16 cellular contexts compared by ENCODE assay signal in genomic region chr3:138374573-138375134, GRCh38. TPM values are rescaled to one million over a fixed set of nuclear protein-coding genes. Genes with fewer than 3 reads are reported as not detected.
"Had no signal": no experiment of that assay in that cellular context is flagged by ENCODE, and none has a peak within 500 bp of the region (broad histone marks: within the 10 kb centered on the region; RNA-seq: fewer than 3 reads in every experiment).

No MANE protein-coding gene starts in this region.

- H3K27me3 ChIP-seq: esophagus muscularis mucosa, foreskin keratinocyte, neural progenitor cell, ovary had no signal

- H3K9me3 ChIP-seq: esophagus muscularis mucosa, ovary, SK-N-SH had no signal

- H3K4me3 ChIP-seq: esophagus muscularis mucosa, neural progenitor cell, ovary had no signal

- H3K36me3 ChIP-seq: neural progenitor cell, ovary had no signal

- ATAC-seq: activated T-helper 17 cell treated with anti-CD3 and anti-CD28 coated beads, Interleukin-2, amount 50 U/mL, for 72 hours; foreskin keratinocyte; left lobe of liver had no signal

- H3K9ac ChIP-seq: neural progenitor cell, SK-N-SH had no signal

- H3K4me2 ChIP-seq: neural progenitor cell, SK-N-SH had no signal

- H3K4me1 ChIP-seq: foreskin keratinocyte, neural progenitor cell had no signal

- H2AFZ ChIP-seq: neural progenitor cell had no signal

- DNase-seq: activated B cell treated with CpG ODN at 0.5 μM for 24 hours; activated CD4-positive, alpha-beta T cell treated with anti-CD3 and anti-CD28 coated beads, Interleukin-2, amount 10 ng/mL, durations not matched to agents 24 days and 14 days; activated CD8-positive, alpha-beta memory T cell treated with anti-CD3 and anti-CD28 coated beads for 24 hours; activated naive CD4-positive, alpha-beta T cell treated with anti-CD3 and anti-CD28 coated beads, Interleukin-2, amount 50 U/mL, for 16 hours; activated T-cell treated with anti-CD3 and anti-CD28 coated beads for 4 hours; amniotic stem cell; foreskin keratinocyte; mesendoderm; ovary; SK-N-SH; stimulated activated naive CD4-positive, alpha-beta T cell; T-helper 1 cell had no signal

- H3K27ac ChIP-seq: esophagus muscularis mucosa, foreskin keratinocyte, neural progenitor cell had no signal

RNA-seq across cellular contexts. Expression of gene MRAS, which starts 26.3 kb away (rescaled TPM):
- total RNA-seq: activated CD4-positive, alpha-beta T cell treated with anti-CD3 and anti-CD28 coated beads, Interleukin-2, amount 10 ng/mL, durations not matched to agents 24 days and 14 days had no signal

RNA-seq across cellular contexts. Expression of gene NME9, which starts 45.0 kb away (rescaled TPM):
- total RNA-seq: activated B cell treated with CpG ODN at 0.5 μM for 24 hours; activated CD4-positive, alpha-beta T cell treated with anti-CD3 and anti-CD28 coated beads, Interleukin-2, amount 10 ng/mL, durations not matched to agents 24 days and 14 days; foreskin keratinocyte; left lobe of liver had no signal
- polyA plus RNA-seq: foreskin keratinocyte had no signal

RNA-seq across cellular contexts. Expression of gene ESYT3, which starts 59.8 kb away (rescaled TPM):
- total RNA-seq: activated B cell treated with CpG ODN at 0.5 μM for 24 hours had no signal
